ENCODE assay signal across 12 cellular contexts in genomic region chr1:16717174-16718108, GRCh38. TPM values are rescaled to one million over a fixed set of nuclear protein-coding genes. Genes with fewer than 3 reads are reported as not detected.
DNase-seq lines count a peak whose midpoint lies in the region; ATAC-seq and TF ChIP-seq lines count a peak whose summit lies in the region.
"Had no signal": no experiment of that assay in that cellular context is flagged by ENCODE, and none has a peak within 500 bp of the region (broad histone marks: within the 10 kb centered on the region; RNA-seq: fewer than 3 reads in every experiment).

No MANE protein-coding gene starts in this region.

- peak overlapping the region; percentile 78; the same call in 1 of the 2 replicates for H2AFZ ChIP-seq in GM23338
- H2AFZ ChIP-seq: PC-9 had no signal

- peaks cover 23% of the 10 kb centered on the region for H3K4me1 Mint-ChIP-seq in GM23338
- no peaks in the 10 kb centered on the region for H3K4me1 Mint-ChIP-seq in activated CD8-positive, alpha-beta T cell treated with anti-CD3 and anti-CD28 coated beads, Interleukin-2, amount 10 ng/mL, durations not matched to agents 7 days and 5 days (ENCODE audit: low read depth)
- no peaks in the 10 kb centered on the region for H3K4me1 Mint-ChIP-seq in activated naive CD8-positive, alpha-beta T cell treated with anti-CD3 and anti-CD28 coated beads for 36 hours

- H3K9me3 ChIP-seq in RWPE2 (ENCODE audit: severe bottlenecking), result no peaks in the 10 kb centered on the region

- peaks cover 5% of the 10 kb centered on the region; the same call in 1 of the 2 replicates for H3K9me2 ChIP-seq in GM23338 (ENCODE audit: insufficient read depth)

- no peaks in the 10 kb centered on the region for H3K79me2 ChIP-seq in GM23338 (replicated peaks; ENCODE audit: insufficient read depth)

- DNase-seq in GM23338 (ENCODE audit: low spot score) (no peak), RWPE2 (ENCODE audit: low spot score) (peak; percentile 82), glomerular visceral epithelial cell (ENCODE audit: extremely low spot score) (peak; percentile 53), retina (peak; percentile 65), SKM-1 treated with dmso at 0.1 percent for 144 hours (lab: John Stamatoyannopoulos, UW; ENCODE audit: unreplicated experiment) (no peak)
- DNase-seq in activated CD8-positive, alpha-beta T cell treated with anti-CD3 and anti-CD28 coated beads, Interleukin-2, amount 10 ng/mL, durations not matched to agents 7 days and 5 days, result no peak
- DNase-seq in activated naive CD8-positive, alpha-beta T cell treated with anti-CD3 and anti-CD28 coated beads for 36 hours, result no peak
- DNase-seq: NCI-H1105 had no signal

- H3K4me1 ChIP-seq in GM23338 (ENCODE audit: insufficient read depth), result no peaks in the 10 kb centered on the region
- no peaks in the 10 kb centered on the region for H3K4me1 ChIP-seq in RWPE2 (ENCODE audit: insufficient read depth, poor library complexity, severe bottlenecking)

- H3K27ac Mint-ChIP-seq in GM23338, result peak overlapping the region; percentile 50
- H3K27ac Mint-ChIP-seq in activated CD8-positive, alpha-beta T cell treated with anti-CD3 and anti-CD28 coated beads, Interleukin-2, amount 10 ng/mL, durations not matched to agents 7 days and 5 days, result no peak overlapping the region
- H3K27ac Mint-ChIP-seq in activated naive CD8-positive, alpha-beta T cell treated with anti-CD3 and anti-CD28 coated beads for 36 hours, result no peak overlapping the region

- peaks cover 31% of the 10 kb centered on the region for H3K27me3 Mint-ChIP-seq in GM23338 (ENCODE audit: insufficient read depth, low read depth, poor library complexity)
- peaks cover 11% of the 10 kb centered on the region for H3K27me3 Mint-ChIP-seq in activated CD8-positive, alpha-beta T cell treated with anti-CD3 and anti-CD28 coated beads, Interleukin-2, amount 10 ng/mL, durations not matched to agents 7 days and 5 days (ENCODE audit: low read depth)
- H3K27me3 Mint-ChIP-seq in activated naive CD8-positive, alpha-beta T cell treated with anti-CD3 and anti-CD28 coated beads for 36 hours, result peaks cover 33% of the 10 kb centered on the region

- H3K27ac ChIP-seq in GM23338 (ENCODE audit: low read depth), result no peak overlapping the region
- no peak overlapping the region for H3K27ac ChIP-seq in RWPE2 (ENCODE audit: poor library complexity, severe bottlenecking)
- H3K27ac ChIP-seq: PC-9 had no signal

- TF ChIP-seq CTCF in GM23338 (conservative IDR thresholded peaks at IDR 0.05; ENCODE audit: low read depth in 2 of 2), result no peak
- no peak for TF ChIP-seq CTCF in RWPE2 (IDR thresholded peaks at IDR 0.05; ENCODE audit: poor library complexity, severe bottlenecking)

- H3K27me3 ChIP-seq in GM23338 (ENCODE audit: insufficient read depth) (no peaks in the 10 kb centered on the region), RWPE2 (ENCODE audit: insufficient read depth, poor library complexity, severe bottlenecking) (no peaks in the 10 kb centered on the region)

- H3K4me3 ChIP-seq in GM23338 (no peak overlapping the region), RWPE2 (ENCODE audit: severe bottlenecking) (no peak overlapping the region)
- H3K4me3 ChIP-seq: PC-9 had no signal

- ATAC-seq in GM23338 (peak; percentile 39), RWPE2 (ENCODE audit: low read depth) (peak; percentile 19; the same call in 2 of the 3 replicates), HG03175 (IDR thresholded peaks at IDR 0.05; ENCODE audit: unreplicated experiment) (no peak)
- ATAC-seq in activated CD8-positive, alpha-beta T cell treated with anti-CD3 and anti-CD28 coated beads, Interleukin-2, amount 10 ng/mL, durations not matched to agents 7 days and 5 days, result no peak

- peak overlapping the region; percentile 64; the same call in 1 of the 2 replicates for H3K4me2 ChIP-seq in GM23338
- H3K4me2 ChIP-seq: PC-9 had no signal

- H3K9me3 Mint-ChIP-seq in GM23338, result no peaks in the 10 kb centered on the region; the same call in 2 of the 3 replicates
- no peaks in the 10 kb centered on the region for H3K9me3 Mint-ChIP-seq in activated CD8-positive, alpha-beta T cell treated with anti-CD3 and anti-CD28 coated beads, Interleukin-2, amount 10 ng/mL, durations not matched to agents 7 days and 5 days (ENCODE audit: insufficient read depth)
- no peaks in the 10 kb centered on the region for H3K9me3 Mint-ChIP-seq in activated naive CD8-positive, alpha-beta T cell treated with anti-CD3 and anti-CD28 coated beads for 36 hours
- H3K9me3 Mint-ChIP-seq: neural crest cell had no signal

- H3K36me3 ChIP-seq in GM23338 (ENCODE audit: insufficient read depth) (no peaks in the 10 kb centered on the region), RWPE2 (ENCODE audit: low read depth) (no peaks in the 10 kb centered on the region)

- no peaks in the 10 kb centered on the region for H4K20me1 ChIP-seq in GM23338 (replicated peaks; ENCODE audit: insufficient read depth)

- no peak overlapping the region; the same call in 2 of the 3 replicates for H3K4me3 Mint-ChIP-seq in GM23338
- H3K4me3 Mint-ChIP-seq in activated CD8-positive, alpha-beta T cell treated with anti-CD3 and anti-CD28 coated beads, Interleukin-2, amount 10 ng/mL, durations not matched to agents 7 days and 5 days, result no peak overlapping the region
- H3K4me3 Mint-ChIP-seq in activated naive CD8-positive, alpha-beta T cell treated with anti-CD3 and anti-CD28 coated beads for 36 hours, result no peak overlapping the region
- H3K4me3 Mint-ChIP-seq: neural crest cell had no signal

- POLR2A ChIA-PET in activated CD8-positive, alpha-beta T cell treated with anti-CD3 and anti-CD28 coated beads, Interleukin-2, amount 10 ng/mL, durations not matched to agents 7 days and 5 days (lab: Charles Lee), result no interaction called here

- CTCF ChIA-PET in activated CD8-positive, alpha-beta T cell treated with anti-CD3 and anti-CD28 coated beads, Interleukin-2, amount 10 ng/mL, durations not matched to agents 7 days and 5 days (lab: Charles Lee), result interaction anchor here (0.9 kb wide), 1 partner anchor 17 kb away, joined by 3 read pairs; no protein-coding TSS in a partner anchor

- H3F3A ChIP-seq in GM23338 (replicated peaks; ENCODE audit: low read depth), result 0 out of 2 replicates have a peak, but pooled peaks cover 5% of the 10 kb centered on the region

- no peaks in the 10 kb centered on the region for H3K36me3 Mint-ChIP-seq in GM23338 (ENCODE audit: low read depth)
- no peaks in the 10 kb centered on the region for H3K36me3 Mint-ChIP-seq in activated CD8-positive, alpha-beta T cell treated with anti-CD3 and anti-CD28 coated beads, Interleukin-2, amount 10 ng/mL, durations not matched to agents 7 days and 5 days (ENCODE audit: low read depth)
- H3K36me3 Mint-ChIP-seq in activated naive CD8-positive, alpha-beta T cell treated with anti-CD3 and anti-CD28 coated beads for 36 hours, result no peaks in the 10 kb centered on the region

RNA-seq across cellular contexts. Expression of gene RNU1-4, which starts 22.9 kb away (rescaled TPM):
- under 0.01 TPM in 1 of 2 replicates, not detected in the other for total RNA-seq in GM23338 (2014; rRNA removed; shearing (Covaris generic))
- polyA plus RNA-seq in GM23338 (2016; fragmentation: Nextera tagmentation; extraction: Ambion mirVana), result not detected in 2 replicates
- total RNA-seq in activated CD8-positive, alpha-beta T cell treated with anti-CD3 and anti-CD28 coated beads, Interleukin-2, amount 10 ng/mL, durations not matched to agents 7 days and 5 days, result 1,000 to 10,000 TPM; 1,730 to 2,232 TPM
- 100 to 1,000 TPM; 874 to 961 TPM for total RNA-seq in activated naive CD8-positive, alpha-beta T cell treated with anti-CD3 and anti-CD28 coated beads for 36 hours
- total RNA-seq: G401 had no signal

RNA-seq across cellular contexts. Expression of gene RNU1-3, which starts 50.7 kb away (rescaled TPM):
- total RNA-seq in GM23338 (2014; rRNA removed; shearing (Covaris generic)), result under 0.01 TPM in 1 of 2 replicates, not detected in the other
- not detected in 2 replicates for polyA plus RNA-seq in GM23338 (2016; fragmentation: Nextera tagmentation; extraction: Ambion mirVana)
- 1,000 to 10,000 TPM; 1,730 to 2,232 TPM for total RNA-seq in activated CD8-positive, alpha-beta T cell treated with anti-CD3 and anti-CD28 coated beads, Interleukin-2, amount 10 ng/mL, durations not matched to agents 7 days and 5 days
- 100 to 1,000 TPM; 874 to 961 TPM for total RNA-seq in activated naive CD8-positive, alpha-beta T cell treated with anti-CD3 and anti-CD28 coated beads for 36 hours
- total RNA-seq: G401 had no signal

Comparison
In these comparisons a context has a peak if more than half of its experiments do, and no peak if none do; other contexts are left out.
1. ATAC-seq: peak in GM23338 (single experiment) and RWPE2 (single experiment); none in HG03175 (single experiment) and activated CD8-positive, alpha-beta T cell treated with anti-CD3 and anti-CD28 coated beads, Interleukin-2, amount 10 ng/mL, durations not matched to agents 7 days and 5 days (single experiment).
2. DNase-seq: peak in RWPE2 (single experiment), glomerular visceral epithelial cell (single experiment) and retina (single experiment); none in GM23338 (single experiment), activated CD8-positive, alpha-beta T cell treated with anti-CD3 and anti-CD28 coated beads, Interleukin-2, amount 10 ng/mL, durations not matched to agents 7 days and 5 days (single experiment), SKM-1 treated with dmso at 0.1 percent for 144 hours (single experiment) and activated naive CD8-positive, alpha-beta T cell treated with anti-CD3 and anti-CD28 coated beads for 36 hours (single experiment).
3. RNA of gene RNU1-4, which starts 22.9 kb away (total RNA-seq): 1,730 to 2,232 TPM in activated CD8-positive, alpha-beta T cell treated with anti-CD3 and anti-CD28 coated beads, Interleukin-2, amount 10 ng/mL, durations not matched to agents 7 days and 5 days and 874 to 961 TPM in activated naive CD8-positive, alpha-beta T cell treated with anti-CD3 and anti-CD28 coated beads for 36 hours; under 0.01 TPM in GM23338; every median in the first group is over 100 times any median in the second.
4. RNA of gene RNU1-3, which starts 50.7 kb away (total RNA-seq): 1,730 to 2,232 TPM in activated CD8-positive, alpha-beta T cell treated with anti-CD3 and anti-CD28 coated beads, Interleukin-2, amount 10 ng/mL, durations not matched to agents 7 days and 5 days and 874 to 961 TPM in activated naive CD8-positive, alpha-beta T cell treated with anti-CD3 and anti-CD28 coated beads for 36 hours; under 0.01 TPM in GM23338; every median in the first group is over 100 times any median in the second.